ENCODE assay signal across 8 cellular contexts in genomic region chr18:75041586-75041985, GRCh38.
DNase-seq lines count a peak whose midpoint lies in the region; ATAC-seq and TF ChIP-seq lines count a peak whose summit lies in the region.

No MANE protein-coding gene starts in this region.

- TF ChIP-seq RAD21 in HCT116 (IDR thresholded peaks at IDR 0.05; ENCODE audit: low read depth) = peak; percentile 44

- H3K36me3 ChIP-seq in HCT116 (ENCODE audit: control insufficient read depth in 1 of 2, insufficient read depth in 2 of 2, low read length in 2 of 2) = no peaks in the 10 kb centered on the region
- no peaks in the 10 kb centered on the region for H3K36me3 ChIP-seq in CD4-positive, alpha-beta memory T cell (ENCODE audit: insufficient read depth, low read length)
- peaks cover 4% of the 10 kb centered on the region for H3K36me3 ChIP-seq in suprapubic skin
- H3K36me3 ChIP-seq in uterus = no peaks in the 10 kb centered on the region

- in situ Hi-C loops in ACHN (cut with HindIII; ENCODE audit: low pct_ligation_motif_present, low pct_unique_long_range_greater_than_20kb, low sequenced_read_pairs) = no loop called here

- H3K9ac ChIP-seq in HCT116 (ENCODE audit: low read length) = no peak overlapping the region

- ATAC-seq in HCT116 (peak; percentile 86), SK-N-SH treated with all-trans-retinoic acid at 6 μM for 48 hours (peak; percentile 83)

- peaks cover 4 to 9% of the 10 kb centered on the region in 2 donors for H3K36me3 Mint-ChIP-seq in CD4-positive, alpha-beta memory T cell

- DNase-seq in ACHN (peak; percentile 18), HCT116 (ENCODE audit: low read depth, low spot score) (peak; percentile 23), hepatic stellate cell (ENCODE audit: low spot score) (peak; percentile 35), suprapubic skin (ENCODE audit: low spot score in 2 of 2) (no peak), uterus (no peak)
- DNase-seq in CD4-positive, alpha-beta memory T cell = no peak
- no peak for DNase-seq in activated T-cell treated with anti-CD3 and anti-CD28 coated beads, Interleukin-2, amount 50 U/mL, for 48 hours

- H3K27ac ChIP-seq in HCT116 (ENCODE audit: low read depth, low read length) (no peak overlapping the region), suprapubic skin (no peak overlapping the region), uterus (no peak overlapping the region)
- no peak overlapping the region for H3K27ac ChIP-seq in CD4-positive, alpha-beta memory T cell (ENCODE audit: low read depth, low read length)

- H3K4me1 Mint-ChIP-seq in CD4-positive, alpha-beta memory T cell = no peaks in the 10 kb centered on the region

- WGBS in suprapubic skin = 92% methylated on average over 8 of the region's 8 CpGs

- H2AFZ ChIP-seq in HCT116 (ENCODE audit: low read depth, low read length, poor library complexity, severe bottlenecking) = no peak overlapping the region

- TF ChIP-seq POLR2A in HCT116 (IDR thresholded peaks at IDR 0.05; ENCODE audit: borderline replicate concordance, extremely low read depth, insufficient read depth, insufficient read length) (no peak), suprapubic skin (IDR thresholded peaks at IDR 0.05) (no peak), uterus (IDR thresholded peaks at IDR 0.05) (no peak)

- no peaks in the 10 kb centered on the region for H4K20me1 ChIP-seq in HCT116 (ENCODE audit: insufficient read depth)

- no peaks in the 10 kb centered on the region for H3K9me3 ChIP-seq in HCT116 (ENCODE audit: control insufficient read depth in 1 of 2, insufficient read depth in 1 of 2, low read depth in 1 of 2, low read length in 2 of 2)
- no peaks in the 10 kb centered on the region for H3K9me3 ChIP-seq in CD4-positive, alpha-beta memory T cell (ENCODE audit: control insufficient read depth in 1 of 2, low read length in 2 of 2)
- no peaks in the 10 kb centered on the region for H3K9me3 ChIP-seq in suprapubic skin
- H3K9me3 ChIP-seq in uterus = no peaks in the 10 kb centered on the region

- H3K4me2 ChIP-seq in HCT116 (ENCODE audit: low read length) = no peak overlapping the region

- CTCF ChIA-PET in HCT116 (lab: Charles Lee) = interaction anchor here (0.7 to 2.3 kb wide), 10 partner anchors 10 to 418 kb away, joined by 3 to 9 read pairs (median 4); no protein-coding TSS in a partner anchor
- CTCF ChIA-PET in CD4-positive, alpha-beta memory T cell (lab: Charles Lee; ENCODE audit: partially characterized antibody) = interaction anchor here (0.8 to 1.6 kb wide), 2 partner anchors 10 to 15 kb away, joined by 3 to 5 read pairs; no protein-coding TSS in a partner anchor

- H3K9me3 Mint-ChIP-seq in CD4-positive, alpha-beta memory T cell = peaks cover 0 to 6% (median 0%) of the 10 kb centered on the region in 8 donors

- no peaks in the 10 kb centered on the region for H3K4me1 ChIP-seq in HCT116 (ENCODE audit: control insufficient read depth in 1 of 2, insufficient read depth in 2 of 2, low read length in 2 of 2)
- no peaks in the 10 kb centered on the region for H3K4me1 ChIP-seq in CD4-positive, alpha-beta memory T cell (ENCODE audit: insufficient read depth, low read length)
- no peaks in the 10 kb centered on the region for H3K4me1 ChIP-seq in suprapubic skin
- H3K4me1 ChIP-seq in uterus = no peaks in the 10 kb centered on the region

- no peaks in the 10 kb centered on the region for H3K27me3 ChIP-seq in HCT116 (ENCODE audit: insufficient read depth, low read length)
- H3K27me3 ChIP-seq in CD4-positive, alpha-beta memory T cell (ENCODE audit: insufficient read depth, low read length) = no peaks in the 10 kb centered on the region
- H3K27me3 ChIP-seq in suprapubic skin = no peaks in the 10 kb centered on the region
- no peaks in the 10 kb centered on the region for H3K27me3 ChIP-seq in uterus

- POLR2A ChIA-PET in HCT116 (lab: Charles Lee) = no interaction called here
- POLR2A ChIA-PET in CD4-positive, alpha-beta memory T cell (lab: Charles Lee; ENCODE audit: partially characterized antibody) = no interaction called here

- no peak overlapping the region for H3K4me3 Mint-ChIP-seq in CD4-positive, alpha-beta memory T cell

- TF ChIP-seq CTCF in HCT116 (IDR thresholded peaks at IDR 0.05 in 2 of 3, conservative IDR thresholded peaks at IDR 0.05 in 1 of 3; ENCODE audit: borderline replicate concordance in 1 of 3, insufficient read depth in 1 of 3, low read depth in 2 of 3, low read length in 2 of 3) (peak; percentile 34 to 66 (median 39); a peak in 4 of 6 replicates), suprapubic skin (IDR thresholded peaks at IDR 0.05) (no peak), uterus (IDR thresholded peaks at IDR 0.05) (no peak)

- H3K9me2 ChIP-seq in HCT116 (ENCODE audit: insufficient read depth) = no peaks in the 10 kb centered on the region

- H3K79me2 ChIP-seq in HCT116 (ENCODE audit: insufficient read depth, low read length) = no peaks in the 10 kb centered on the region

- RAD21 ChIA-PET in HCT116 (lab: Charles Lee; ENCODE audit: low non-redundant PET in 1 of 2, low total read pairs in 2 of 2, uncharacterized antibody in 2 of 2, unreplicated experiment in 2 of 2) = interaction anchor here in 1 of 2 experiments (0.7 kb wide), 1 partner anchor 48 kb away, joined by 3 read pairs; no protein-coding TSS in a partner anchor

- no peaks in the 10 kb centered on the region for H3K27me3 Mint-ChIP-seq in CD4-positive, alpha-beta memory T cell

- intact Hi-C loops in HCT116 (cut with micrococcal nuclease) (loop anchor here (2.0 to 10.0 kb wide), 2 partner anchors 389 to 433 kb away; no protein-coding TSS in a partner anchor), uterus (cut with DNase I; ENCODE audit: low total_unique reads) (no loop called here)
- intact Hi-C loops in CD4-positive, alpha-beta memory T cell (cut with micrococcal nuclease) = no loop called here

- peak overlapping the region in 2 of 7 donors; percentile 7 to 79 for H3K27ac Mint-ChIP-seq in CD4-positive, alpha-beta memory T cell

- TF ChIP-seq EP300 in suprapubic skin (IDR thresholded peaks at IDR 0.05) = no peak

- BruUV-seq in HCT116 (replicated peaks; lab: Mats Ljungman, UMichigan) = no TSS peak

- H3K4me3 ChIP-seq in HCT116 (replicated peaks in 1 of 2; ENCODE audit: low read depth in 1 of 2, low read length in 2 of 2) (no peak overlapping the region), suprapubic skin (no peak overlapping the region), uterus (no peak overlapping the region)
- no peak overlapping the region for H3K4me3 ChIP-seq in CD4-positive, alpha-beta memory T cell (ENCODE audit: low read length in 2 of 2)

TF ChIP-seq in HCT116, 20 proteins besides CTCF, POLR2A, EP300 and RAD21 (continues in another document):
- TF ChIP-seq FOSL1 (IDR thresholded peaks at IDR 0.05; ENCODE audit: low read depth) = no peak
- no peak for TF ChIP-seq MAX (IDR thresholded peaks at IDR 0.05)
- TF ChIP-seq ZFX (IDR thresholded peaks at IDR 0.05) = no peak
- no peak for TF ChIP-seq EZH2phosphoT487 (IDR thresholded peaks at IDR 0.05; ENCODE audit: borderline replicate concordance)
- no peak for TF ChIP-seq CEBPB (IDR thresholded peaks at IDR 0.05; ENCODE audit: low read depth)
- no peak for TF ChIP-seq ZBTB33 (IDR thresholded peaks at IDR 0.05; ENCODE audit: extremely low read depth, insufficient replicate concordance, low read length)
- TF ChIP-seq ZNF274 (IDR thresholded peaks at IDR 0.05; ENCODE audit: low read depth, low read length) = no peak
- TF ChIP-seq JUND (IDR thresholded peaks at IDR 0.05) = no peak

TF ChIP-seq in SK-N-SH treated with all-trans-retinoic acid at 6 μM for 48 hours, 23 proteins besides CTCF, POLR2A, EP300 and RAD21 (continues in another document):
- no peak for TF ChIP-seq TSHZ2 (CRISPR knock-in tag; IDR thresholded peaks at IDR 0.05)
- no peak for TF ChIP-seq ZNF70 (CRISPR knock-in tag; IDR thresholded peaks at IDR 0.05)
- TF ChIP-seq CREB5 (CRISPR knock-in tag; IDR thresholded peaks at IDR 0.05; ENCODE audit: low read depth) = no peak
- TF ChIP-seq GLIS3 (CRISPR knock-in tag; IDR thresholded peaks at IDR 0.05) = no peak
- no peak for TF ChIP-seq ESRRG (CRISPR knock-in tag; IDR thresholded peaks at IDR 0.05)

Comparison
In these comparisons a context has a peak if more than half of its experiments do, and no peak if none do; other contexts are left out.
1. DNase-seq: peak in ACHN (single experiment), HCT116 (single experiment) and hepatic stellate cell (single experiment); none in CD4-positive, alpha-beta memory T cell (0 of 5), activated T-cell treated with anti-CD3 and anti-CD28 coated beads, Interleukin-2, amount 50 U/mL, for 48 hours (0 of 2), suprapubic skin (0 of 2) and uterus (0 of 2).
2. CTCF ChIP-seq: peak in HCT116 (3 of 3); none in suprapubic skin (0 of 2) and uterus (0 of 4).